14 cellular contexts compared by ENCODE assay signal in genomic region chr3:73813291-73813977, GRCh38.
DNase-seq lines count a peak whose midpoint lies in the region; ATAC-seq lines count a peak whose summit lies in the region.
"Had no signal": no experiment of that assay in that cellular context is flagged by ENCODE, and none has a peak within 500 bp of the region (broad histone marks: within the 10 kb centered on the region; RNA-seq: fewer than 3 reads in every experiment).

No MANE protein-coding gene starts in this region.

- peak overlapping the region; percentile 80; the same call in 1 of the 2 replicates for H3K27ac ChIP-seq in SK-N-MC
- H3K27ac ChIP-seq: epithelial cell of prostate had no signal

- H3K4me1 ChIP-seq in skeletal muscle satellite cell (ENCODE audit: control insufficient read depth, insufficient read depth, low read length): peaks cover 10% of the 10 kb centered on the region

- H3K4me3 ChIP-seq in SK-N-MC: peak overlapping the region; percentile 57
- no peak overlapping the region for H3K4me3 ChIP-seq in skeletal muscle satellite cell (ENCODE audit: low read length)

- H3K9ac ChIP-seq in SK-N-MC (ENCODE audit: insufficient read length) (no peak overlapping the region), skeletal muscle satellite cell (ENCODE audit: low read depth, low read length) (no peak overlapping the region)

- H3K36me3 ChIP-seq in SK-N-MC (ENCODE audit: insufficient read depth, low read length): no peaks in the 10 kb centered on the region
- H3K36me3 ChIP-seq in skeletal muscle satellite cell (ENCODE audit: insufficient read depth, low read length): no peaks in the 10 kb centered on the region

- ATAC-seq in HG03378 (IDR thresholded peaks at IDR 0.05; ENCODE audit: unreplicated experiment): no peak

- H3K4me2 ChIP-seq in skeletal muscle satellite cell (ENCODE audit: low read length): peak overlapping the region; percentile 20

- peak; percentile 15 for DNase-seq in NCI-H82 (lab: John Stamatoyannopoulos, UW)
- no peak for DNase-seq in NCI-H82 treated with DMSO at 0.1 percent for 48 hours (lab: John Stamatoyannopoulos, UW; ENCODE audit: unreplicated experiment)
- DNase-seq in SK-N-MC (ENCODE audit: low read depth, low spot score): peak; percentile 84
- peak; percentile 50 for DNase-seq in fibroblast of the conjunctiva (ENCODE audit: low read depth)
- no peak for DNase-seq in NCI-H1092 treated with DMSO at 0.1 percent for 48 hours (lab: John Stamatoyannopoulos, UW)
- DNase-seq in nucleus accumbens (lab: John Stamatoyannopoulos, UW): no peak
- DNase-seq: ACHN; activated naive CD4-positive, alpha-beta T cell; caudate nucleus; GDM1; NCI-H1048 had no signal

- H3K9me3 ChIP-seq in SK-N-MC (ENCODE audit: low read depth, low read length) (no peaks in the 10 kb centered on the region), skeletal muscle satellite cell (replicated peaks; ENCODE audit: low read length) (no peaks in the 10 kb centered on the region)

- H3K27me3 ChIP-seq in skeletal muscle satellite cell (ENCODE audit: control insufficient read depth, insufficient read depth, low read length): no peaks in the 10 kb centered on the region

Comparison
In these comparisons a context has a peak if more than half of its experiments do, and no peak if none do; other contexts are left out.
1. DNase-seq: peak in NCI-H82 (single experiment), SK-N-MC (single experiment) and fibroblast of the conjunctiva (single experiment); none in NCI-H82 treated with DMSO at 0.1 percent for 48 hours (single experiment), NCI-H1092 treated with DMSO at 0.1 percent for 48 hours (single experiment) and nucleus accumbens (0 of 56).